9 cellular contexts compared by ENCODE assay signal in genomic region chr11:36500315-36500721, GRCh38. TPM values are rescaled to one million over a fixed set of nuclear protein-coding genes. Genes with fewer than 3 reads are reported as not detected.
DNase-seq lines count a peak whose midpoint lies in the region; ATAC-seq, FAIRE-seq and TF ChIP-seq lines count a peak whose summit lies in the region.
"Had no signal": no experiment of that assay in that cellular context is flagged by ENCODE, and none has a peak within 500 bp of the region (broad histone marks: within the 10 kb centered on the region; RNA-seq: fewer than 3 reads in every experiment).

No MANE protein-coding gene starts in this region.

- BruUV-seq in endothelial cell of umbilical vein (replicated peaks; lab: Mats Ljungman, UMichigan): no TSS peak

- H3K27me3 Mint-ChIP-seq in activated T-cell treated with anti-CD3 and anti-CD28 coated beads, Interleukin-2, amount 50 U/mL, for 24 hours: no peaks in the 10 kb centered on the region
- no peaks in the 10 kb centered on the region for H3K27me3 Mint-ChIP-seq in naive thymus-derived CD8-positive, alpha-beta T cell

- POLR2A ChIA-PET in endothelial cell of umbilical vein (lab: Charles Lee): interaction anchor here (0.6 to 1.5 kb wide), 3 partner anchors 13 to 211 kb away, joined by 4 to 8 read pairs (median 7); partner anchors contain the start of gene COMMD9
- POLR2A ChIA-PET in naive thymus-derived CD8-positive, alpha-beta T cell (lab: Charles Lee): no interaction called here

- CTCF ChIA-PET in endothelial cell of umbilical vein (lab: Charles Lee): interaction anchor here (0.8 to 3.6 kb wide), 9 partner anchors 8 to 210 kb away, joined by 3 to 41 read pairs (median 5); partner anchors contain the start of gene TRAF6

- DNase-seq in activated T-cell treated with anti-CD3 and anti-CD28 coated beads, Interleukin-2, amount 50 U/mL, for 24 hours: no peak
- no peak for DNase-seq in activated T-cell treated with anti-CD3 and anti-CD28 coated beads, Interleukin-2, amount 50 U/mL, for 48 hours
- DNase-seq in NOMO-1 treated with dmso at 0.1 percent for 144 hours (lab: John Stamatoyannopoulos, UW; ENCODE audit: unreplicated experiment) (peak; percentile 76), endothelial cell of umbilical vein (ENCODE audit: low read depth, low spot score) (peak; percentile 89), non-pigmented ciliary epithelial cell (ENCODE audit: low read depth) (peak; percentile 91), posterior vena cava (ENCODE audit: low spot score) (no peak)
- no peak for DNase-seq in naive thymus-derived CD8-positive, alpha-beta T cell

- peak; percentile 70 for ATAC-seq in HG02840 (IDR thresholded peaks at IDR 0.05; ENCODE audit: low FRiP score, unreplicated experiment)
- no peak for ATAC-seq in naive thymus-derived CD8-positive, alpha-beta T cell

- dilution Hi-C loops in endothelial cell of umbilical vein (cut with MboI; ENCODE audit: extremely low pct_ligation_motif_present, low sequenced_read_pairs): no loop called here

- H3K9me3 ChIP-seq in endothelial cell of umbilical vein (replicated peaks; ENCODE audit: control insufficient read depth, insufficient read depth, low read length): no peaks in the 10 kb centered on the region

- H3K27ac Mint-ChIP-seq in activated T-cell treated with anti-CD3 and anti-CD28 coated beads, Interleukin-2, amount 50 U/mL, for 24 hours: peak overlapping the region; percentile 31
- peak overlapping the region in 5 of 10 donors; percentile 13 to 67 (median 26) for H3K27ac Mint-ChIP-seq in naive thymus-derived CD8-positive, alpha-beta T cell

- intact Hi-C loops in endothelial cell of umbilical vein (cut with micrococcal nuclease): loop anchor here (1.0 to 10.0 kb wide), 2 partner anchors 10 to 1526 kb away; partner anchors contain the start of gene TRAF6
- intact Hi-C loops in posterior vena cava (cut with DNase I): no loop called here

- peaks cover 31% of the 10 kb centered on the region for H3K79me2 ChIP-seq in endothelial cell of umbilical vein (ENCODE audit: control insufficient read depth, insufficient read depth, low read length)

- peaks cover 4 to 16% of the 10 kb centered on the region in 2 experiments for H3K36me3 ChIP-seq in endothelial cell of umbilical vein (ENCODE audit: control insufficient read depth in 2 of 2, extremely low read depth in 1 of 2, insufficient read depth in 2 of 2, low read length in 2 of 2)

- no peaks in the 10 kb centered on the region for H4K20me1 ChIP-seq in endothelial cell of umbilical vein (replicated peaks; ENCODE audit: control insufficient read depth, extremely low read depth, insufficient read depth, low read length)

- H3K9me1 ChIP-seq in endothelial cell of umbilical vein (replicated peaks; ENCODE audit: control insufficient read depth, extremely low read depth, insufficient read depth, low read length): no peaks in the 10 kb centered on the region

- peak overlapping the region; percentile 14 for H2AFZ ChIP-seq in endothelial cell of umbilical vein (ENCODE audit: low read depth, low read length)

- TF ChIP-seq POLR2A in endothelial cell of umbilical vein (IDR thresholded peaks at IDR 0.05; ENCODE audit: low read depth, low read length): peak; percentile 33

- H3K4me3 ChIP-seq in endothelial cell of umbilical vein (replicated peaks in 1 of 3; ENCODE audit: insufficient read depth in 1 of 3, low read depth in 1 of 3, low read length in 3 of 3): no peak overlapping the region

- peak; percentile 91 for FAIRE-seq in endothelial cell of umbilical vein (lab: Jason Lieb, UNC)
- FAIRE-seq: G401.6 had no signal

- no peak for TF ChIP-seq CTCF in endothelial cell of umbilical vein (IDR thresholded peaks at IDR 0.05; ENCODE audit: extremely low read depth in 1 of 2, insufficient read depth in 1 of 2, low read depth in 1 of 2, low read length in 2 of 2)

- no peaks in the 10 kb centered on the region for H3K9me3 Mint-ChIP-seq in activated T-cell treated with anti-CD3 and anti-CD28 coated beads, Interleukin-2, amount 50 U/mL, for 24 hours
- no peaks in the 10 kb centered on the region for H3K9me3 Mint-ChIP-seq in naive thymus-derived CD8-positive, alpha-beta T cell

- H3K36me3 Mint-ChIP-seq in activated T-cell treated with anti-CD3 and anti-CD28 coated beads, Interleukin-2, amount 50 U/mL, for 24 hours (ENCODE audit: low read depth): peaks cover 72% of the 10 kb centered on the region
- peaks cover 0 to 72% (median 4%) of the 10 kb centered on the region in 3 donors for H3K36me3 Mint-ChIP-seq in naive thymus-derived CD8-positive, alpha-beta T cell

- H3K4me3 Mint-ChIP-seq in activated T-cell treated with anti-CD3 and anti-CD28 coated beads, Interleukin-2, amount 50 U/mL, for 24 hours: no peak overlapping the region
- no peak overlapping the region for H3K4me3 Mint-ChIP-seq in naive thymus-derived CD8-positive, alpha-beta T cell

- peak overlapping the region; percentile 79 for H3K27ac ChIP-seq in endothelial cell of umbilical vein (ENCODE audit: insufficient read depth, low read depth, low read length)

- H3K4me1 ChIP-seq in endothelial cell of umbilical vein (ENCODE audit: control insufficient read depth, extremely low read depth, insufficient read depth, low read length): peaks cover 19% of the 10 kb centered on the region

- H3K4me2 ChIP-seq in endothelial cell of umbilical vein (ENCODE audit: insufficient read depth, low read length): peak overlapping the region; percentile 49

- H3K27me3 ChIP-seq in endothelial cell of umbilical vein (ENCODE audit: control insufficient read depth in 2 of 2, insufficient read depth in 2 of 2, low read length in 2 of 2): no peaks in the 10 kb centered on the region

- peak overlapping the region; percentile 36 for H3K9ac ChIP-seq in endothelial cell of umbilical vein (replicated peaks; ENCODE audit: extremely low read depth, insufficient read depth, low read length)

- peaks cover 35% of the 10 kb centered on the region for H3K4me1 Mint-ChIP-seq in activated T-cell treated with anti-CD3 and anti-CD28 coated beads, Interleukin-2, amount 50 U/mL, for 24 hours (ENCODE audit: low read depth)
- peaks cover 21 to 40% (median 39%) of the 10 kb centered on the region in 4 donors for H3K4me1 Mint-ChIP-seq in naive thymus-derived CD8-positive, alpha-beta T cell

TF ChIP-seq in endothelial cell of umbilical vein, 7 proteins besides CTCF, POLR2A, EP300 and RAD21:
- TF ChIP-seq MAX (IDR thresholded peaks at IDR 0.05; ENCODE audit: insufficient read depth, insufficient read length) (no peak), JUN (IDR thresholded peaks at IDR 0.05; ENCODE audit: borderline replicate concordance, insufficient read depth, insufficient read length, low read depth) (peak; percentile 97), FOS (IDR thresholded peaks at IDR 0.05; ENCODE audit: borderline replicate concordance, insufficient read depth, low read length) (peak; percentile 92), GATA2 (IDR thresholded peaks at IDR 0.05; ENCODE audit: insufficient read depth, insufficient read length, low read depth, low read length) (no peak), POLR2AphosphoS5 (IDR thresholded peaks at IDR 0.05; ENCODE audit: insufficient read depth, low read depth, low read length) (peak; percentile 41), MYC (IDR thresholded peaks at IDR 0.05; ENCODE audit: low read depth, low read length) (no peak)

RNA-seq across cellular contexts. Expression of gene TRAF6, which starts 9.8 kb away (rescaled TPM):
- 13.1 and 14.2 TPM in 2 replicates for total RNA-seq in endothelial cell of umbilical vein
- 6.0 and 6.6 TPM in 2 replicates for polyA plus RNA-seq in endothelial cell of umbilical vein
- 5.8 and 6.8 TPM in 2 replicates for polyA plus RNA-seq in endothelial cell of umbilical vein (2011; cell fraction: cytosol; rRNA removed)
- polyA plus RNA-seq in endothelial cell of umbilical vein (2011; cell fraction: nucleus; rRNA removed): 11.3 and 12.2 TPM in 2 replicates
- 9.5 and 9.7 TPM in 2 replicates for polyA plus RNA-seq in endothelial cell of umbilical vein (2012)
- 19.7 and 20.3 TPM in 2 replicates for polyA minus RNA-seq in endothelial cell of umbilical vein
- 5.7 TPM for polyA minus RNA-seq in endothelial cell of umbilical vein (2011; cell fraction: cytosol; rRNA and poly(A)+ RNA removed)
- 15.3 and 22.8 TPM in 2 replicates for polyA minus RNA-seq in endothelial cell of umbilical vein (2011; cell fraction: nucleus; rRNA and poly(A)+ RNA removed)
- total RNA-seq in naive thymus-derived CD8-positive, alpha-beta T cell: 10 to 100 TPM; 18.9 TPM
- 1 to 10 TPM; 5.4 to 9.5 (median 6.9) TPM for polyA plus RNA-seq in naive thymus-derived CD8-positive, alpha-beta T cell
- 10 to 100 TPM; 13.9 to 16.0 TPM for total RNA-seq in posterior vena cava

Comparison
In these comparisons a context has a peak if more than half of its experiments do, and no peak if none do; other contexts are left out.
1. DNase-seq: peak in NOMO-1 treated with dmso at 0.1 percent for 144 hours (single experiment), endothelial cell of umbilical vein (single experiment) and non-pigmented ciliary epithelial cell (single experiment); none in activated T-cell treated with anti-CD3 and anti-CD28 coated beads, Interleukin-2, amount 50 U/mL, for 24 hours (single experiment), activated T-cell treated with anti-CD3 and anti-CD28 coated beads, Interleukin-2, amount 50 U/mL, for 48 hours (0 of 2), naive thymus-derived CD8-positive, alpha-beta T cell (0 of 10) and posterior vena cava (single experiment).